Comparison of ENCODE assay signal across 17 cellular contexts in genomic region chr21:33399821-33400220, GRCh38. TPM values are rescaled to one million over a fixed set of nuclear protein-coding genes. Genes with fewer than 3 reads are reported as not detected.
DNase-seq lines count a peak whose midpoint lies in the region; ATAC-seq, FAIRE-seq and TF ChIP-seq lines count a peak whose summit lies in the region.
"Had no signal": no experiment of that assay in that cellular context is flagged by ENCODE, and none has a peak within 500 bp of the region (broad histone marks: within the 10 kb centered on the region; RNA-seq: fewer than 3 reads in every experiment).

No MANE protein-coding gene starts in this region.

- H3K9ac ChIP-seq in BLaER1 treated with 17β-estradiol and CSF1 and Interleukin-3, amounts not matched to agents 10 nM and 100 nM: peak overlapping the region in 4 of 11 experiments; percentile 3 to 57 (median 46); a peak in 5 of 22 replicates
- H3K9ac ChIP-seq: KMS-11 had no signal

- POLR2A ChIA-PET in RWPE1 (lab: Yijun Ruan, JAX; ENCODE audit: low non-redundant PET): no interaction called here
- POLR2A ChIA-PET in naive thymus-derived CD4-positive, alpha-beta T cell (lab: Charles Lee): no interaction called here
- POLR2A ChIA-PET in activated CD4-positive, alpha-beta T cell treated with anti-CD3 and anti-CD28 coated beads for 36 hours (lab: Charles Lee): no interaction called here

- CTCF ChIA-PET in RWPE1 (lab: Yijun Ruan, JAX): interaction anchor here (0.7 kb wide), 1 partner anchor 283 kb away, joined by 6 read pairs; no protein-coding TSS in a partner anchor
- CTCF ChIA-PET in naive thymus-derived CD4-positive, alpha-beta T cell (lab: Charles Lee): no interaction called here
- CTCF ChIA-PET in activated CD4-positive, alpha-beta T cell treated with anti-CD3 and anti-CD28 coated beads for 36 hours (lab: Charles Lee): no interaction called here

- peaks cover 0 to 2% (median 0%) of the 10 kb centered on the region in 5 donors for H3K36me3 Mint-ChIP-seq in naive thymus-derived CD4-positive, alpha-beta T cell
- peaks cover 4% of the 10 kb centered on the region for H3K36me3 Mint-ChIP-seq in activated CD4-positive, alpha-beta T cell treated with anti-CD3 and anti-CD28 coated beads for 36 hours (ENCODE audit: low read depth)

- H3K27me3 Mint-ChIP-seq in naive thymus-derived CD4-positive, alpha-beta T cell: peaks cover 0 to 68% (median 0%) of the 10 kb centered on the region in 5 donors
- H3K27me3 Mint-ChIP-seq in activated CD4-positive, alpha-beta T cell treated with anti-CD3 and anti-CD28 coated beads for 36 hours: peaks cover 10% of the 10 kb centered on the region

- peaks cover 0 to 3% (median 0%) of the 10 kb centered on the region in 11 donors for H3K9me3 Mint-ChIP-seq in naive thymus-derived CD4-positive, alpha-beta T cell
- no peaks in the 10 kb centered on the region for H3K9me3 Mint-ChIP-seq in activated CD4-positive, alpha-beta T cell treated with anti-CD3 and anti-CD28 coated beads for 36 hours (ENCODE audit: low read depth)

- H3K27ac Mint-ChIP-seq in naive thymus-derived CD4-positive, alpha-beta T cell: peak overlapping the region in 7 of 9 donors; percentile 4 to 77 (median 41)
- no peak overlapping the region for H3K27ac Mint-ChIP-seq in activated CD4-positive, alpha-beta T cell treated with anti-CD3 and anti-CD28 coated beads for 36 hours

- H3K4me1 Mint-ChIP-seq in naive thymus-derived CD4-positive, alpha-beta T cell: peaks cover 15 to 33% (median 20%) of the 10 kb centered on the region in 7 donors
- peaks cover 9% of the 10 kb centered on the region for H3K4me1 Mint-ChIP-seq in activated CD4-positive, alpha-beta T cell treated with anti-CD3 and anti-CD28 coated beads for 36 hours

- peak overlapping the region in 9 of 11 experiments; percentile 5 to 99 (median 51); a peak in 15 of 22 replicates for H3K27ac ChIP-seq in BLaER1 treated with 17β-estradiol and CSF1 and Interleukin-3, amounts not matched to agents 10 nM and 100 nM
- H3K27ac ChIP-seq in RWPE1: peak overlapping the region; percentile 37; the same call in 1 of the 2 replicates
- no peak overlapping the region for H3K27ac ChIP-seq in naive thymus-derived CD4-positive, alpha-beta T cell (ENCODE audit: low read depth, low read length)
- H3K27ac ChIP-seq: KMS-11, SK-N-MC had no signal

- DNase-seq in GM12892 (ENCODE audit: insufficient read length) (no peak), RWPE1 (ENCODE audit: low spot score) (no peak), DMS114 treated with DMSO at 0.1 percent for 48 hours (lab: John Stamatoyannopoulos, UW; ENCODE audit: unreplicated experiment) (no peak), glomerular visceral epithelial cell (ENCODE audit: extremely low spot score) (no peak), amygdala (lab: John Stamatoyannopoulos, UW) (no peak)
- no peak for DNase-seq in naive thymus-derived CD4-positive, alpha-beta T cell
- DNase-seq in activated CD4-positive, alpha-beta T cell treated with anti-CD3 and anti-CD28 coated beads for 36 hours: no peak
- DNase-seq: DMS79 treated with DMSO at 0.1 percent for 48 hours, MG63, NCI-H1105 treated with DMSO at 0.1 percent for 48 hours, NCI-H187 treated with DMSO at 0.1 percent for 48 hours, NCI-H2171 treated with DMSO at 0.1 percent for 48 hours, NCI-H82 had no signal

- H3K27me3 ChIP-seq in BLaER1 treated with 17β-estradiol and CSF1 and Interleukin-3, amounts not matched to agents 10 nM and 100 nM: no peaks in the 10 kb centered on the region
- no peaks in the 10 kb centered on the region for H3K27me3 ChIP-seq in naive thymus-derived CD4-positive, alpha-beta T cell (ENCODE audit: control insufficient read depth in 2 of 2, insufficient read depth in 2 of 2, low read length in 2 of 2)
- H3K27me3 ChIP-seq: MG63 had no signal

- H4K20me1 ChIP-seq in BLaER1 treated with 17β-estradiol and CSF1 and Interleukin-3, amounts not matched to agents 10 nM and 100 nM: peaks cover 0 to 7% (median 0%) of the 10 kb centered on the region in 11 experiments; a peak in 6 of 22 replicates

- peaks cover 33 to 83% (median 71%) of the 10 kb centered on the region in 10 experiments for H3K4me1 ChIP-seq in BLaER1 treated with 17β-estradiol and CSF1 and Interleukin-3, amounts not matched to agents 10 nM and 100 nM
- H3K4me1 ChIP-seq in naive thymus-derived CD4-positive, alpha-beta T cell (ENCODE audit: control insufficient read depth in 2 of 2, insufficient read depth in 2 of 2, low read length in 2 of 2): peaks cover 6 to 9% of the 10 kb centered on the region in 2 donors

- peak overlapping the region; percentile 28 to 97 (median 72) for H3K4me2 ChIP-seq in BLaER1 treated with 17β-estradiol and CSF1 and Interleukin-3, amounts not matched to agents 10 nM and 100 nM
- H3K4me2 ChIP-seq: KMS-11 had no signal

- peak; percentile 40 for FAIRE-seq in GM12892 (lab: Jason Lieb, UNC)
- FAIRE-seq: A204.1 had no signal

- peaks cover 0 to 11% (median 4%) of the 10 kb centered on the region in 11 experiments; a peak in 9 of 22 replicates for H3K36me3 ChIP-seq in BLaER1 treated with 17β-estradiol and CSF1 and Interleukin-3, amounts not matched to agents 10 nM and 100 nM
- peaks cover 0 to 5% (median 0%) of the 10 kb centered on the region in 3 experiments for H3K36me3 ChIP-seq in naive thymus-derived CD4-positive, alpha-beta T cell (ENCODE audit: control insufficient read depth in 2 of 3, insufficient read depth in 3 of 3, low read length in 3 of 3)

- no peak for TF ChIP-seq POLR2A in GM12892 (IDR thresholded peaks at IDR 0.05; ENCODE audit: low read depth, low read length)

- no peak overlapping the region for H3K4me3 ChIP-seq in BLaER1 treated with 17β-estradiol and CSF1 and Interleukin-3, amounts not matched to agents 10 nM and 100 nM
- H3K4me3 ChIP-seq in naive thymus-derived CD4-positive, alpha-beta T cell (ENCODE audit: low read length): no peak overlapping the region
- H3K4me3 ChIP-seq: MG63, SK-N-MC had no signal

- intact Hi-C loops in naive thymus-derived CD4-positive, alpha-beta T cell (cut with micrococcal nuclease): loop anchor here in 1 of 2 donors (5.0 to 10.0 kb wide), 3 partner anchors 42 to 625 kb away; partner anchors contain the start of genes PAXBP1 and TMEM50B
- intact Hi-C loops in activated CD4-positive, alpha-beta T cell treated with anti-CD3 and anti-CD28 coated beads for 36 hours (cut with DNase I, micrococcal nuclease): no loop called here

- peaks cover 0 to 20% (median 0%) of the 10 kb centered on the region in 11 experiments; a peak in 6 of 22 replicates for H3K9me3 ChIP-seq in BLaER1 treated with 17β-estradiol and CSF1 and Interleukin-3, amounts not matched to agents 10 nM and 100 nM (replicated peaks in 1 of 11)
- H3K9me3 ChIP-seq in naive thymus-derived CD4-positive, alpha-beta T cell (ENCODE audit: control insufficient read depth in 2 of 3, low read length in 3 of 3): no peaks in the 10 kb centered on the region
- H3K9me3 ChIP-seq: MG63 had no signal

- H3K4me3 Mint-ChIP-seq in naive thymus-derived CD4-positive, alpha-beta T cell: no peak overlapping the region
- H3K4me3 Mint-ChIP-seq in activated CD4-positive, alpha-beta T cell treated with anti-CD3 and anti-CD28 coated beads for 36 hours: no peak overlapping the region

- no peak for ATAC-seq in naive thymus-derived CD4-positive, alpha-beta T cell
- ATAC-seq in activated CD4-positive, alpha-beta T cell treated with anti-CD3 and anti-CD28 coated beads for 36 hours: no peak

- TF ChIP-seq CTCF in RWPE1 (conservative IDR thresholded peaks at IDR 0.05; ENCODE audit: low read depth): no peak

RNA-seq across cellular contexts. Expression of gene IFNGR2, which starts 3.4 kb away (rescaled TPM):
- 69.9 TPM for polyA plus RNA-seq in GM12892 (2012; ENCODE audit: missing spikeins)
- total RNA-seq in naive thymus-derived CD4-positive, alpha-beta T cell: 10 to 100 TPM in 4 of 5 experiments, 1 to 10 TPM in 1; 9.1 to 80.5 (median 33.7) TPM
- 10 to 100 TPM; 29.8 to 39.2 TPM for polyA plus RNA-seq in naive thymus-derived CD4-positive, alpha-beta T cell
- total RNA-seq in activated CD4-positive, alpha-beta T cell treated with anti-CD3 and anti-CD28 coated beads for 36 hours: 10 to 100 TPM; 16.4 to 18.9 TPM
